Comparison of ENCODE assay signal across 12 cellular contexts in genomic region chr10:62052276-62052675, GRCh38.
DNase-seq lines count a peak whose midpoint lies in the region; ATAC-seq and TF ChIP-seq lines count a peak whose summit lies in the region.
"Had no signal": no experiment of that assay in that cellular context is flagged by ENCODE, and none has a peak within 500 bp of the region (broad histone marks: within the 10 kb centered on the region; RNA-seq: fewer than 3 reads in every experiment).

No MANE protein-coding gene starts in this region.

- no peak overlapping the region for H3K18ac ChIP-seq in trophoblast cell (ENCODE audit: low read length)

- H3K4ac ChIP-seq in trophoblast cell (ENCODE audit: low read depth, low read length): no peak overlapping the region

- H3K9me3 Mint-ChIP-seq in HFFc6: peaks cover 4% of the 10 kb centered on the region
- H3K9me3 Mint-ChIP-seq in central memory CD8-positive, alpha-beta T cell: no peaks in the 10 kb centered on the region
- H3K9me3 Mint-ChIP-seq: endodermal cell, neural crest cell had no signal

- H3K79me2 ChIP-seq in trophoblast cell (ENCODE audit: control insufficient read depth, insufficient read depth, low read length, poor library complexity): no peaks in the 10 kb centered on the region

- peaks cover 83% of the 10 kb centered on the region for H3K4me1 Mint-ChIP-seq in HFFc6 (ENCODE audit: low read depth)
- peaks cover 73% of the 10 kb centered on the region for H3K4me1 Mint-ChIP-seq in central memory CD8-positive, alpha-beta T cell

- H3K9ac ChIP-seq in BLaER1 (no peak overlapping the region), trophoblast cell (ENCODE audit: low read length) (no peak overlapping the region)

- H3K79me1 ChIP-seq in trophoblast cell (ENCODE audit: low read length): peaks cover 5% of the 10 kb centered on the region

- DNase-seq in HFFc6 (no peak), trophoblast cell (no peak), NCI-H2227 (lab: John Stamatoyannopoulos, UW; ENCODE audit: unreplicated experiment) (no peak), NCI-H524 treated with DMSO at 0.1 percent for 48 hours (lab: John Stamatoyannopoulos, UW) (no peak), left lobe of liver (ENCODE audit: low spot score) (no peak)
- no peak for DNase-seq in central memory CD8-positive, alpha-beta T cell (ENCODE audit: low spot score in 2 of 2)
- DNase-seq: endodermal cell; NCI-H1417; stimulated activated naive CD8-positive, alpha-beta T cell treated with anti-CD3 and anti-CD28 coated beads, Interleukin-15, amount 100 ng/mL, for 72 hours had no signal

- H4K12ac ChIP-seq in trophoblast cell (ENCODE audit: low read depth, low read length): no peak overlapping the region

- no peak overlapping the region for H4K8ac ChIP-seq in trophoblast cell (ENCODE audit: low read depth, low read length)

- no peak overlapping the region for H3K23ac ChIP-seq in trophoblast cell (ENCODE audit: low read length)

- H2BK12ac ChIP-seq in trophoblast cell (ENCODE audit: low read length): peak overlapping the region; percentile 61

- H3K27me3 ChIP-seq in BLaER1 (no peaks in the 10 kb centered on the region), trophoblast cell (ENCODE audit: insufficient read depth, low read length) (no peaks in the 10 kb centered on the region)

- no peak overlapping the region for H2AK5ac ChIP-seq in trophoblast cell (ENCODE audit: low read length)

- H2BK120ac ChIP-seq in trophoblast cell (ENCODE audit: insufficient read depth, low read length, poor library complexity): no peak overlapping the region

- ATAC-seq in central memory CD8-positive, alpha-beta T cell (replicated peaks; ENCODE audit: extremely low read depth, poor library complexity, severe bottlenecking): no peak
- no peak for ATAC-seq in HG03354 (IDR thresholded peaks at IDR 0.05; ENCODE audit: poor library complexity, severe bottlenecking, unreplicated experiment)
- ATAC-seq in left lobe of liver: no peak
- ATAC-seq: stimulated activated naive CD8-positive, alpha-beta T cell treated with anti-CD3 and anti-CD28 coated beads, Interleukin-15, amount 100 ng/mL, for 72 hours had no signal

- peaks cover 82% of the 10 kb centered on the region for H3K36me3 Mint-ChIP-seq in HFFc6 (ENCODE audit: low read depth)
- peaks cover 34% of the 10 kb centered on the region for H3K36me3 Mint-ChIP-seq in central memory CD8-positive, alpha-beta T cell (ENCODE audit: insufficient read depth)

- H4K91ac ChIP-seq in trophoblast cell (ENCODE audit: low read depth, low read length): no peak overlapping the region

- no peak overlapping the region for H2AFZ ChIP-seq in trophoblast cell (ENCODE audit: insufficient read depth, low read length, poor library complexity)

- no CpG with 5 or more reads among the region's 4 CpGs for WGBS in trophoblast cell (ENCODE audit: extremely low coverage, insufficient coverage, insufficient read length)

- H4K20me1 ChIP-seq in BLaER1: peaks cover 9% of the 10 kb centered on the region; the same call in 1 of the 2 replicates

- H3K4me1 ChIP-seq in BLaER1 (peaks cover 97% of the 10 kb centered on the region), trophoblast cell (ENCODE audit: control insufficient read depth in 1 of 2, insufficient read depth in 2 of 2, low read length in 2 of 2) (peaks cover 3 to 10% of the 10 kb centered on the region in 2 experiments)

- H3K9me3 ChIP-seq in BLaER1: peaks cover 23% of the 10 kb centered on the region
- no peaks in the 10 kb centered on the region for H3K9me3 ChIP-seq in trophoblast cell (ENCODE audit: insufficient read depth, low read depth, low read length)

- H3K36me3 ChIP-seq in BLaER1 (peaks cover 100% of the 10 kb centered on the region), trophoblast cell (ENCODE audit: control insufficient read depth in 1 of 2, insufficient read depth in 2 of 2, low read length in 2 of 2) (peaks cover 6 to 10% of the 10 kb centered on the region in 2 experiments)

- H2BK5ac ChIP-seq in trophoblast cell (ENCODE audit: low read depth, low read length, poor library complexity): no peak overlapping the region

- TF ChIP-seq CTCF in HFFc6 (IDR thresholded peaks at IDR 0.05): no peak

- H3K4me3 ChIP-seq in BLaER1 (no peak overlapping the region), trophoblast cell (ENCODE audit: low read depth, low read length) (no peak overlapping the region)

- peaks cover 4% of the 10 kb centered on the region for H3K27me3 Mint-ChIP-seq in HFFc6 (ENCODE audit: insufficient read depth)
- H3K27me3 Mint-ChIP-seq in central memory CD8-positive, alpha-beta T cell: no peaks in the 10 kb centered on the region
- H3K27me3 Mint-ChIP-seq: stimulated activated naive CD8-positive, alpha-beta T cell treated with anti-CD3 and anti-CD28 coated beads, Interleukin-15, amount 100 ng/mL, for 72 hours had no signal

- H3K4me2 ChIP-seq in BLaER1 (peak overlapping the region; percentile 72; the same call in 1 of the 2 replicates), trophoblast cell (ENCODE audit: low read length) (no peak overlapping the region)

- H3K27ac Mint-ChIP-seq in HFFc6: peak overlapping the region; percentile 44; the same call in 1 of the 2 replicates
- H3K27ac Mint-ChIP-seq in central memory CD8-positive, alpha-beta T cell (ENCODE audit: low read depth): peak overlapping the region; percentile 16
- H3K27ac Mint-ChIP-seq: endodermal cell had no signal

- H3K4me3 Mint-ChIP-seq in HFFc6: peak overlapping the region; percentile 94
- H3K4me3 Mint-ChIP-seq in central memory CD8-positive, alpha-beta T cell: no peak overlapping the region
- H3K4me3 Mint-ChIP-seq: endodermal cell, neural crest cell had no signal

- H3K14ac ChIP-seq in trophoblast cell (ENCODE audit: low read length): no peak overlapping the region

- H3K27ac ChIP-seq in BLaER1 (0 out of 2 replicates have a peak overlapping the region, but pooled peaks have one; percentile 32), trophoblast cell (ENCODE audit: low read depth, low read length) (no peak overlapping the region)
